14 cellular contexts compared by ENCODE assay signal in the genomic region with DNA sequence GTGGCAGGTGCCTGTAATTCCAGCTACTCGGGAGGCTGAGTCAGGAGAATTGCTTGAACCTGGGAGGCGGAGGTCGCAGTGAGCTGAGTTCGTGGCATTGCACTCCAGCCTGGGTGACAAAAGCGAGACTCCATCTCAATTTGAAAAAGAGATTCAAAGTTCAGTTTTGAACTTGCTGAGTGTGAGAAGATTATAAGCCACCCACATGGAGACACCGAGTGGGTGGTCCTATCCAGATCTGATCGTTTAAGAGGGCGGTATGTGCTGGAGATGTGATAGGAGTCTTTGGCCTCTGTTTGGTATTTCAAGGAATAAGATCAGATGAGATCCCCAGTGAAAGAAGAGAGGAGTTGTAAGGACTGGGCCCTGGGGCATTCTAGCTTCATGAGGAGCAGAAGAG.
"Had no signal": no experiment of that assay in that cellular context is flagged by ENCODE, and none has a peak within 500 bp of the region (broad histone marks: within the 10 kb centered on the region; RNA-seq: fewer than 3 reads in every experiment).

No MANE protein-coding gene starts in this region.

- H3K36me3 ChIP-seq: breast epithelium, gastrocnemius medialis, neural progenitor cell, ovary, transverse colon had no signal

- H3K4me3 Mint-ChIP-seq: neural progenitor cell, WTC11 had no signal

- H3K27ac ChIP-seq: breast epithelium, neural progenitor cell, ovary, SK-N-MC, transverse colon had no signal

- H3K27me3 ChIP-seq: breast epithelium, gastrocnemius medialis, neural progenitor cell, ovary, transverse colon had no signal

- DNase-seq: activated CD4-positive, alpha-beta T cell treated with anti-CD3 and anti-CD28 coated beads, Interleukin-2, amount 50 U/mL, for 1 hour; activated naive CD4-positive, alpha-beta T cell treated with anti-CD3 and anti-CD28 coated beads, Interleukin-2, amount 50 U/mL, for 16 hours; effector CD4-positive, alpha-beta T cell; gastrocnemius medialis; islet precursor cell; mammary epithelial cell; stimulated activated CD4-positive, alpha-beta T cell treated with anti-CD3 and anti-CD28 coated beads, Interleukin-4, amount 100 ng/mL, for 24 hours; transverse colon had no signal

- H3K27ac Mint-ChIP-seq: neural progenitor cell, WTC11 had no signal

- H3K4me3 ChIP-seq: breast epithelium, gastrocnemius medialis, neural progenitor cell, ovary, SK-N-MC, transverse colon had no signal

- ATAC-seq: gastrocnemius medialis, left lobe of liver, WTC11 had no signal

- H3K4me1 ChIP-seq: breast epithelium had no signal

- H3K9me3 ChIP-seq: breast epithelium, gastrocnemius medialis, ovary, transverse colon had no signal
